Comparison of ENCODE assay signal across 17 cellular contexts in the genomic region with DNA sequence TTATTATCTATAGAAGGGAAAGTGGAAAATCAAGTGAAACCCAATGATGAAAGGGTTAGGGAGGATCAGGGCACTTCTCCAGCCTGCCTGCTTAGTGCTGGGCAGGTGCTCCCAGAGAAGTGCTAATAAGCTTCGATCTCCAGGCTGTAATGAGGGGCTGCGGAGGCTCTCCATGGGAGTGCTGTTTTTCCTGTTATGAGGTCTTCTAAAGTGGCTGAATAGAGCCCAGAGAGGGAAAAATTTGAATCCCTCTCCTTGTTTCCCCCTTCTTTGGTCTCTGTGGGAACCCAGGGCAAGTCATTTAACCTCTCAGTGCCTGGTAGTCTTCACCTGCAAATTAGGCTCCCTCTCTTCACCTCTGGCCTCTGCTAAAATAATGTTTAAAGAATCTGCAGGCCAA.
DNase-seq lines count a peak whose midpoint lies in the region; ATAC-seq and TF ChIP-seq lines count a peak whose summit lies in the region.
"Had no signal": no experiment of that assay in that cellular context is flagged by ENCODE, and none has a peak within 500 bp of the region (broad histone marks: within the 10 kb centered on the region; RNA-seq: fewer than 3 reads in every experiment).

No MANE protein-coding gene starts in this region.

- no peak overlapping the region for H3K4me3 Mint-ChIP-seq in WTC11
- H3K4me3 Mint-ChIP-seq in activated naive CD4-positive, alpha-beta T cell treated with anti-CD3 and anti-CD28 coated beads, Interleukin-2, amount 10 ng/mL, durations not matched to agents 7 days and 5 days = no peak overlapping the region
- H3K4me3 Mint-ChIP-seq: CD14-positive monocyte; T-helper 2 cell treated with Interferon-gamma antibody and Interleukin-4, amounts not matched to agents 5 μg/mL and 100 μg/mL, for 36 hours had no signal

- DNase-seq in NCI-H1105 (lab: John Stamatoyannopoulos, UW) = peak; percentile 64
- peak; percentile 84 for DNase-seq in NCI-H2227 (lab: John Stamatoyannopoulos, UW; ENCODE audit: unreplicated experiment)
- DNase-seq in WTC11 (ENCODE audit: low spot score) = no peak
- DNase-seq in Right ventricle myocardium superior = no peak
- no peak for DNase-seq in activated naive CD4-positive, alpha-beta T cell treated with anti-CD3 and anti-CD28 coated beads, Interleukin-2, amount 10 ng/mL, durations not matched to agents 7 days and 5 days
- no peak for DNase-seq in left cardiac atrium
- DNase-seq: DMS79 treated with DMSO at 0.1 percent for 48 hours; GM23248; KBM-7; NCI-H1436 treated with DMSO at 0.1 percent for 48 hours; NCI-H510A treated with DMSO at 0.1 percent for 48 hours; NK-92 treated with Interleukin-12 subunit alpha and Interleukin-12 subunit beta, amount 100 ng/mL, for 24 hours had no signal

- no peaks in the 10 kb centered on the region; the same call in 1 of the 2 replicates for H3K9me3 Mint-ChIP-seq in WTC11
- peaks cover 4% of the 10 kb centered on the region for H3K9me3 Mint-ChIP-seq in activated naive CD4-positive, alpha-beta T cell treated with anti-CD3 and anti-CD28 coated beads, Interleukin-2, amount 10 ng/mL, durations not matched to agents 7 days and 5 days

- peaks cover 44% of the 10 kb centered on the region for H3K27me3 Mint-ChIP-seq in WTC11 (ENCODE audit: low read depth)
- H3K27me3 Mint-ChIP-seq in activated naive CD4-positive, alpha-beta T cell treated with anti-CD3 and anti-CD28 coated beads, Interleukin-2, amount 10 ng/mL, durations not matched to agents 7 days and 5 days = no peaks in the 10 kb centered on the region

- no peak for TF ChIP-seq CTCF in WTC11 (IDR thresholded peaks at IDR 0.05)

- POLR2A ChIA-PET in WTC11 (lab: Charles Lee) = interaction anchor here (0.5 kb wide), 1 partner anchor 1030 kb away, joined by 3 read pairs; no protein-coding TSS in a partner anchor

- CTCF ChIA-PET in WTC11 (lab: Charles Lee) = interaction anchor here (0.7 kb wide), 1 partner anchor 18 kb away, joined by 3 read pairs; no protein-coding TSS in a partner anchor
- CTCF ChIA-PET in activated naive CD4-positive, alpha-beta T cell treated with anti-CD3 and anti-CD28 coated beads, Interleukin-2, amount 10 ng/mL, durations not matched to agents 7 days and 5 days (lab: Charles Lee) = no interaction called here

- no peaks in the 10 kb centered on the region for H3K36me3 Mint-ChIP-seq in WTC11
- no peaks in the 10 kb centered on the region for H3K36me3 Mint-ChIP-seq in activated naive CD4-positive, alpha-beta T cell treated with anti-CD3 and anti-CD28 coated beads, Interleukin-2, amount 10 ng/mL, durations not matched to agents 7 days and 5 days
- H3K36me3 Mint-ChIP-seq: CD14-positive monocyte had no signal

- H3K27ac Mint-ChIP-seq in WTC11 = no peak overlapping the region
- H3K27ac Mint-ChIP-seq in activated naive CD4-positive, alpha-beta T cell treated with anti-CD3 and anti-CD28 coated beads, Interleukin-2, amount 10 ng/mL, durations not matched to agents 7 days and 5 days = no peak overlapping the region
- H3K27ac Mint-ChIP-seq: CD14-positive monocyte; T-helper 2 cell treated with Interferon-gamma antibody and Interleukin-4, amounts not matched to agents 5 μg/mL and 100 μg/mL, for 36 hours had no signal

- H3K4me1 Mint-ChIP-seq in WTC11 = peaks cover 12% of the 10 kb centered on the region
- no peaks in the 10 kb centered on the region for H3K4me1 Mint-ChIP-seq in activated naive CD4-positive, alpha-beta T cell treated with anti-CD3 and anti-CD28 coated beads, Interleukin-2, amount 10 ng/mL, durations not matched to agents 7 days and 5 days
- H3K4me1 Mint-ChIP-seq: CD14-positive monocyte had no signal

- intact Hi-C loops in Right ventricle myocardium superior (cut with DNase I) (no loop called here), left cardiac atrium (cut with DNase I) (no loop called here)

- ATAC-seq in WTC11 (peak; percentile 67), Right ventricle myocardium superior (ENCODE audit: poor library complexity) (no peak), HG02798 (IDR thresholded peaks at IDR 0.05; ENCODE audit: poor library complexity, unreplicated experiment) (no peak), left cardiac atrium (no peak)
- ATAC-seq: HepG2, Right ventricle myocardium inferior had no signal

TF ChIP-seq in WTC11, 78 proteins besides CTCF, POLR2A, EP300 and RAD21:
- TF ChIP-seq, protein P1, sequence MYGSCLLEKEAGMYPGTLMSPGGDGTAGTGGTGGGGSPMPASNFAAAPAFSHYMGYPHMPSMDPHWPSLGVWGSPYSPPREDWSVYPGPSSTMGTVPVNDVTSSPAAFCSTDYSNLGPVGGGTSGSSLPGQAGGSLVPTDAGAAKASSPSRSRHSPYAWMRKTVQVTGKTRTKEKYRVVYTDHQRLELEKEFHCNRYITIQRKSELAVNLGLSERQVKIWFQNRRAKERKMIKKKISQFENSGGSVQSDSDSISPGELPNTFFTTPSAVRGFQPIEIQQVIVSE (CRISPR knock-in tag; IDR thresholded peaks at IDR 0.05; ENCODE audit: borderline replicate concordance) = no peak
- TF ChIP-seq NFATC4 (CRISPR knock-in tag; IDR thresholded peaks at IDR 0.05) (no peak), HMGA2 (CRISPR knock-in tag; IDR thresholded peaks at IDR 0.05) (no peak)
TF ChIP-seq in WTC11: peak in this region for 0.

Comparison
In these comparisons a context has a peak if more than half of its experiments do, and no peak if none do; other contexts are left out.
1. DNase-seq: peak in NCI-H1105 (single experiment) and NCI-H2227 (single experiment); none in WTC11 (single experiment), Right ventricle myocardium superior (single experiment), activated naive CD4-positive, alpha-beta T cell treated with anti-CD3 and anti-CD28 coated beads, Interleukin-2, amount 10 ng/mL, durations not matched to agents 7 days and 5 days (single experiment) and left cardiac atrium (single experiment).